11 cellular contexts compared by ENCODE assay signal in the genomic region with DNA sequence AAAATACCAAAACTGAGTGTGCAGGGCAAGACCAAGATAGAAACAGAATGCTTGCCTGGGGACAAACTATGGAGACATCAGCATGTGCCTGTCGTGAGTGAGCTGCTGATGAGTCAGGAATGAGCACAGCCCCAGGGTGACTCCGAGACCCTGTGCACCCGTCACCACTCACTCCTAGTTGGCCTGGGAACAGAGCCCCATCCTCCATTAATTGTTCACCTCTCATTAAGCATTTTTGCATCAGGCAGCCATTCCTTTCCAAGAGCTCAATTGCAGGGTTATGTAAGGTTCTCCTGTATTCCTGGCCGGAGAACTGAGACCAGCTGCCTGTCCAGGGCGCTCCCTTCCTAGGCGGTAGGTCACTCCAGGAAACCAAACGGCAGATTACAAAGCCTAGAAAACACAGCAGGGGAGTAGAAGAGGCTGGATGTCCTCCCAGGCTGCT.
A peak's percentile ranks its signal among the peaks of the same experiment; 100 is the strongest.
DNase-seq lines count a peak whose midpoint lies in the region; FAIRE-seq and TF ChIP-seq lines count a peak whose summit lies in the region.
"Had no signal": no experiment of that assay in that cellular context is flagged by ENCODE, and none has a peak within 500 bp of the region (broad histone marks: within the 10 kb centered on the region; RNA-seq: fewer than 3 reads in every experiment).

No MANE protein-coding gene starts in this region.

- TF ChIP-seq CTCF in A673 (conservative IDR thresholded peaks at IDR 0.05; ENCODE audit: low read depth, low read length) = no peak

- no peaks in the 10 kb centered on the region for H3K27me3 ChIP-seq in A673 (replicated peaks; ENCODE audit: insufficient read depth, low read depth, low read length, poor library complexity)
- H3K27me3 ChIP-seq in SJCRH30 = no peaks in the 10 kb centered on the region

- H3K27ac ChIP-seq in A673 (ENCODE audit: low read depth, low read length, poor library complexity, severe bottlenecking) (no peak overlapping the region), SJCRH30 (no peak overlapping the region)
- H3K27ac ChIP-seq: VCaP had no signal

- intact Hi-C loops in A673 (cut with micrococcal nuclease; ENCODE audit: unreplicated experiment) = no loop called here

- H3K9me3 ChIP-seq in A673 (ENCODE audit: low read depth, low read length, poor library complexity, severe bottlenecking) (no peaks in the 10 kb centered on the region), SJCRH30 (replicated peaks) (no peaks in the 10 kb centered on the region)

- FAIRE-seq in HTR-8/SVneo (lab: Jason Lieb, UNC) = peak; percentile 72

- no peak overlapping the region for H3K4me3 ChIP-seq in A673 (ENCODE audit: low read depth, low read length, poor library complexity, severe bottlenecking)
- no peak overlapping the region for H3K4me3 ChIP-seq in SJCRH30
- H3K4me3 ChIP-seq: skin epidermis had no signal

- H3K36me3 ChIP-seq in A673 (ENCODE audit: insufficient read depth, low read length, poor library complexity, severe bottlenecking) (no peaks in the 10 kb centered on the region), SJCRH30 (no peaks in the 10 kb centered on the region)

- peak; percentile 69 for DNase-seq in AG08396 (ENCODE audit: low spot score)
- DNase-seq in HTR-8/SVneo (ENCODE audit: insufficient read length, low spot score) = peak; percentile 45
- DNase-seq in cerebellar cortex (ENCODE audit: low spot score) = peak; percentile 84
- peak; percentile 62 for DNase-seq in medulla oblongata (ENCODE audit: extremely low spot score)
- DNase-seq in A673 (ENCODE audit: low spot score) = no peak
- no peak for DNase-seq in 8988T
- no peak for DNase-seq in SIG-M5 treated with dmso at 0.1 percent for 504 hours (lab: John Stamatoyannopoulos, UW; ENCODE audit: unreplicated experiment)
- no peak for DNase-seq in SJCRH30
- DNase-seq: NCI-H226 had no signal

- POLR2A ChIA-PET in A673 (lab: Charles Lee; ENCODE audit: low non-redundant PET) = no interaction called here

- BruUV-seq in A673 (replicated peaks; lab: Mats Ljungman, UMichigan) = no TSS peak

- peaks cover 8% of the 10 kb centered on the region for H3K4me1 ChIP-seq in A673 (ENCODE audit: insufficient read depth, low read length, poor library complexity, severe bottlenecking)
- H3K4me1 ChIP-seq in SJCRH30 = no peaks in the 10 kb centered on the region

- CTCF ChIA-PET in A673 (lab: Charles Lee) = no interaction called here

Comparison
In these comparisons a context has a peak if more than half of its experiments do, and no peak if none do; other contexts are left out.
1. DNase-seq: peak in AG08396 (single experiment), HTR-8/SVneo (single experiment), cerebellar cortex (single experiment) and medulla oblongata (single experiment); none in A673 (single experiment), 8988T (single experiment), SIG-M5 treated with dmso at 0.1 percent for 504 hours (single experiment) and SJCRH30 (0 of 2).